Comparison of ENCODE assay signal across 17 cellular contexts in genomic region chr10:9951481-9952257, GRCh38.
"Had no signal": no experiment of that assay in that cellular context is flagged by ENCODE, and none has a peak within 500 bp of the region (broad histone marks: within the 10 kb centered on the region; RNA-seq: fewer than 3 reads in every experiment).

No MANE protein-coding gene starts in this region.

- H3K4me3 ChIP-seq: right atrium auricular region, skin epidermis had no signal

- H3K4me1 ChIP-seq: right atrium auricular region had no signal

- DNase-seq: activated CD4-positive, alpha-beta T cell treated with anti-CD3 and anti-CD28 coated beads for 48 hours; activated CD8-positive, alpha-beta T cell treated with anti-CD3 and anti-CD28 coated beads for 36 hours; activated gamma-delta T cell; activated T-cell treated with anti-CD3 and anti-CD28 coated beads, Interleukin-2, amount 50 U/mL, for 72 hours; amygdala; cerebellar nuclear complex; dermis blood vessel endothelial cell; endodermal cell; erythroblast; hippocampal formation; left ventricle myocardium superior; natural killer cell; stimulated activated CD4-positive, alpha-beta T cell treated with anti-CD3 and anti-CD28 coated beads, Interleukin-4, amount 100 ng/mL, for 4 hours; stimulated activated CD8-positive, alpha-beta memory T cell treated with anti-CD3 and anti-CD28 coated beads, Interleukin-4, amount 100 ng/mL, for 48 hours had no signal

- H3K27ac ChIP-seq: neutrophil, right atrium auricular region had no signal

- H3K27me3 ChIP-seq: neutrophil, right atrium auricular region had no signal

- H3K9me3 ChIP-seq: neutrophil, right atrium auricular region had no signal

- H3K36me3 ChIP-seq: neutrophil, right atrium auricular region had no signal
